In the genomic region with DNA sequence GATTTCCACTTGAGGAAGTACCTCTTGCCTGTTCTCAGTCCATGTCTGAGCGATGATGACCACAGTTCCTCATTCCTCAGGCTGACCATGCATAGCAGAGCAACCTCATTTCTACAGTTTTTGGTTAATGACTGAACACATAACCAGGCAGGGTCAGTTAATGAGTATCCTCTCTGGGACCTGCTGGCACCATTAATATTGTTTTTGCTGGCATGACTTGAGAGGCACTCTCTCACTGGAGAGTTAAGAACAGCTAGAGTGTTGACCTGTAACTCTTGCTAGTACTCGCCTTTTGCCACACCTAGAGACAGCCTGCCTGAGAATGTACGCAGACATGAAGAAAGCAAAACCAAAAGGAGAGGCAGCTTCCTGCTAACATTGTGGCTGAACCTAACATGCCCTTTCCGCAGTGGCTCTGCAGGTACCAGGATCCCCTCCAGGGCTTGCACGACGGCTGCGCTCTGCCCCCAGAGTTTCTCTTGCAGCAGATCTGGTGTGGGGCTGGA, we compare ENCODE assay signal across 8 cellular contexts. TPM values are rescaled to one million over a fixed set of nuclear protein-coding genes. Genes with fewer than 3 reads are reported as not detected.
DNase-seq lines count a peak whose midpoint lies in the region; ATAC-seq, FAIRE-seq and TF ChIP-seq lines count a peak whose summit lies in the region.

No MANE protein-coding gene starts in this region.

- H3K9me3 ChIP-seq in GM12878 (replicated peaks; ENCODE audit: control insufficient read depth, insufficient read depth, low read length) (no peaks in the 10 kb centered on the region; the same call in 2 of the 3 replicates), neural progenitor cell (ENCODE audit: low read depth) (no peaks in the 10 kb centered on the region)

- SMC1A ChIA-PET in GM12878 (lab: Charles Lee; ENCODE audit: uncharacterized antibody, unreplicated experiment), result interaction anchor here (0.6 to 6.2 kb wide), 22 partner anchors 11 to 134 kb away, joined by 3 to 59 read pairs (median 6); a partner anchor contains a TSS

- no TSS peak for BruUV-seq in GM12878 (replicated peaks; lab: Mats Ljungman, UMichigan)

- DNase-seq in T-helper 22 cell (ENCODE audit: low read depth) (peak; percentile 19), GM12878 (ENCODE audit: low read depth, low spot score) (peak; percentile 96), neural progenitor cell (ENCODE audit: low spot score) (no peak), Right ventricle myocardium superior (no peak), NCI-H526 treated with DMSO at 0.1 percent for 48 hours (lab: John Stamatoyannopoulos, UW) (no peak), COR-L47 (lab: John Stamatoyannopoulos, UW) (no peak)

- peak overlapping the region; percentile 62 for H3K4me3 ChIP-seq in GM12878
- no peak overlapping the region for H3K4me3 ChIP-seq in neural progenitor cell

- no peaks in the 10 kb centered on the region for H3K27me3 Mint-ChIP-seq in neural progenitor cell (ENCODE audit: insufficient read depth, low read depth)

- TF ChIP-seq POLR2A in GM12878 (IDR thresholded peaks at IDR 0.05; ENCODE audit: low read depth, low read length), result peak; percentile 68; the same call in 1 of the 2 replicates

- peak; percentile 55 to 66; a peak in 2 of 4 replicates for TF ChIP-seq EP300 in GM12878 (IDR thresholded peaks at IDR 0.05; ENCODE audit: borderline replicate concordance in 1 of 2, control insufficient read depth in 1 of 2, low read depth in 2 of 2, low read length in 2 of 2)

- intact Hi-C loops in GM12878 (cut with micrococcal nuclease; ENCODE audit: unreplicated experiment), result loop anchor here (1.0 to 2.0 kb wide), 3 partner anchors 23 to 56 kb away; a partner anchor contains a TSS
- intact Hi-C loops in Right ventricle myocardium superior (cut with DNase I), result no loop called here

- H3K4me3 Mint-ChIP-seq in neural progenitor cell, result no peak overlapping the region

- TF ChIP-seq CTCF in GM12878 (IDR thresholded peaks at IDR 0.05 in 2 of 3, conservative IDR thresholded peaks at IDR 0.05 in 1 of 3; ENCODE audit: control insufficient read depth in 2 of 3, extremely low read depth in 1 of 3, insufficient read depth in 1 of 3, low read depth in 3 of 3, low read length in 3 of 3), result no peak
- TF ChIP-seq CTCF in neural progenitor cell (IDR thresholded peaks at IDR 0.05), result no peak

- H3K27ac ChIP-seq in GM12878 (ENCODE audit: control insufficient read depth, insufficient read depth) (peak overlapping the region; percentile 85), neural progenitor cell (no peak overlapping the region)

- POLR2A ChIA-PET in GM12878 (lab: Charles Lee), result interaction anchor here (0.6 to 2.5 kb wide), 6 partner anchors 12 to 52 kb away, joined by 3 to 8 read pairs (median 6); a partner anchor contains a TSS

- peak; percentile 95 for FAIRE-seq in GM12878 (lab: Jason Lieb, UNC)

- no peaks in the 10 kb centered on the region for H3K27me3 ChIP-seq in GM12878 (replicated peaks in 1 of 2; ENCODE audit: control insufficient read depth in 2 of 2, insufficient read depth in 2 of 2, low read length in 1 of 2)
- no peaks in the 10 kb centered on the region for H3K27me3 ChIP-seq in neural progenitor cell

- H4K20me1 ChIP-seq in GM12878 (ENCODE audit: control insufficient read depth, insufficient read depth) (no peaks in the 10 kb centered on the region), neural progenitor cell (ENCODE audit: low read depth) (no peaks in the 10 kb centered on the region)

- CTCF ChIA-PET in GM12878 (lab: Yijun Ruan, JAX), result interaction anchor here (0.6 to 6.2 kb wide), 15 partner anchors 10 to 83 kb away, joined by 3 to 89 read pairs (median 6); a partner anchor contains a TSS

- peaks cover 3% of the 10 kb centered on the region for H3K36me3 Mint-ChIP-seq in neural progenitor cell

- WGBS in GM12878 (ENCODE audit: insufficient coverage, insufficient replicate concordance, low lambda C conversion rate, missing lambda C conversion rate), result 2% methylated on average over 7 of the region's 7 CpGs

- in situ Hi-C loops in GM12878 (cut with MboI), result no loop called here

- H3K9ac ChIP-seq in GM12878 (ENCODE audit: control insufficient read depth, insufficient read depth, low read length) (peak overlapping the region; percentile 54), neural progenitor cell (no peak overlapping the region)

- H3K4me1 ChIP-seq in GM12878 (ENCODE audit: control insufficient read depth, insufficient read depth, low read length) (peaks cover 24% of the 10 kb centered on the region), neural progenitor cell (no peaks in the 10 kb centered on the region)

- 0 out of 4 replicates have a peak, but pooled peaks cover 0 to 6% of the 10 kb centered on the region in 2 experiments for H3K36me3 ChIP-seq in GM12878 (ENCODE audit: control insufficient read depth in 2 of 2, insufficient read depth in 2 of 2, low read length in 1 of 2)
- H3K36me3 ChIP-seq in neural progenitor cell, result peaks cover 10% of the 10 kb centered on the region

- H3K4me2 ChIP-seq in GM12878 (ENCODE audit: control insufficient read depth, insufficient read depth), result peak overlapping the region; percentile 67
- no peak overlapping the region for H3K4me2 ChIP-seq in neural progenitor cell

- no peaks in the 10 kb centered on the region for H3F3A ChIP-seq in neural progenitor cell (ENCODE audit: low read depth)

- H3K9me3 Mint-ChIP-seq in neural progenitor cell, result no peaks in the 10 kb centered on the region

- no peak for TF ChIP-seq RAD21 in GM12878 (IDR thresholded peaks at IDR 0.05; ENCODE audit: insufficient read depth, low read depth, low read length)

- ATAC-seq in GM18909 (IDR thresholded peaks at IDR 0.05; ENCODE audit: poor library complexity, unreplicated experiment) (peak; percentile 89), HG03060 (IDR thresholded peaks at IDR 0.05; ENCODE audit: low read depth, unreplicated experiment) (peak; percentile 76), GM12878 (peak; percentile 93), Right ventricle myocardium superior (ENCODE audit: poor library complexity) (no peak)

- peak overlapping the region; percentile 50 for H3K27ac Mint-ChIP-seq in neural progenitor cell

- peak overlapping the region; percentile 70 for H2AFZ ChIP-seq in GM12878 (ENCODE audit: control insufficient read depth, low read depth, low read length)
- H2AFZ ChIP-seq in neural progenitor cell (replicated peaks), result no peak overlapping the region

- RAD21 ChIA-PET in GM12878 (lab: Charles Lee; ENCODE audit: unreplicated experiment), result interaction anchor here (0.9 to 5.2 kb wide), 12 partner anchors 13 to 83 kb away, joined by 3 to 34 read pairs (median 5); a partner anchor contains a TSS

- H3K4me1 Mint-ChIP-seq in neural progenitor cell, result no peaks in the 10 kb centered on the region

- H3K79me2 ChIP-seq in GM12878 (ENCODE audit: control insufficient read depth, insufficient read depth, low read length) (no peaks in the 10 kb centered on the region), neural progenitor cell (ENCODE audit: low read depth) (no peaks in the 10 kb centered on the region)

RNA-seq across cellular contexts. Expression of a gene that starts 23.9 kb away (rescaled TPM):
- total RNA-seq in GM12878 (2013; cell fraction: nucleolus; rRNA removed), result 39.0 and 48.8 TPM in 2 replicates
- total RNA-seq in GM12878 (2014; rRNA removed) (25.6 and 36.2 TPM in 2 replicates), GM12878 (2014; rRNA removed; fragmentation: Illumina TruSeq; extraction: Trizol) (25.7 and 27.5 TPM in 2 replicates), GM12878 (2021) (20.4 and 25.3 TPM in 2 replicates), neural progenitor cell (ENCODE audit: low replicate concordance) (14.8 and 21.2 TPM in 2 replicates), Right ventricle myocardium superior (6.0 TPM)
- polyA plus RNA-seq in GM12878 (2011; ENCODE audit: low read depth), result 34.7 TPM
- polyA plus RNA-seq in GM12878 (2011; rRNA removed) (30.4 and 36.8 TPM in 2 replicates), GM12878 (2014; fragmentation: Illumina TruSeq; extraction: Trizol) (28.8 and 30.2 TPM in 2 replicates), GM12878 (2014; fragmentation: Nextera tagmentation; extraction: Ambion mirVana) (10 to 100 TPM in 1 of 2 experiments, 1 to 10 TPM in 1; 7.6 to 10.4 TPM), GM12878 (2014; rRNA removed) (26.1 and 37.4 TPM in 2 replicates), GM12878 (2016; fragmentation: Nextera tagmentation; extraction: Ambion mirVana) (10 to 100 TPM; 22.4 to 27.8 TPM)
- 26.9 and 33.7 TPM in 2 replicates for polyA plus RNA-seq in GM12878 (2011; cell fraction: cytosol; rRNA removed)
- 21.6 and 23.4 TPM in 2 replicates for polyA plus RNA-seq in GM12878 (2011; cell fraction: nucleus; rRNA removed)
- polyA plus RNA-seq in GM12878 (2012), result 13.5 and 20.7 TPM in 2 replicates
- 31.8 and 50.8 TPM in 2 replicates for polyA minus RNA-seq in GM12878 (2011; rRNA and poly(A)+ RNA removed)
- 6.8 and 7.9 TPM in 2 replicates for polyA minus RNA-seq in GM12878 (2011; cell fraction: cytosol; rRNA and poly(A)+ RNA removed)
- 17.5 and 19.0 TPM in 2 replicates for polyA minus RNA-seq in GM12878 (2011; cell fraction: nucleus; rRNA and poly(A)+ RNA removed)

RNA-seq across cellular contexts. Expression of a gene that starts 24.0 kb away (rescaled TPM):
- total RNA-seq in GM12878 (2013; cell fraction: nucleolus; rRNA removed), result 0.67 and 0.71 TPM in 2 replicates
- total RNA-seq in GM12878 (2014; rRNA removed) (1.4 and 1.6 TPM in 2 replicates), GM12878 (2014; rRNA removed; fragmentation: Illumina TruSeq; extraction: Trizol) (2.5 TPM in 2 replicates), GM12878 (2021) (2.4 and 2.7 TPM in 2 replicates), neural progenitor cell (ENCODE audit: low replicate concordance) (17.9 and 19.6 TPM in 2 replicates), Right ventricle myocardium superior (0.62 TPM)
- 0.16 TPM for polyA plus RNA-seq in GM12878 (2011; ENCODE audit: low read depth)
- polyA plus RNA-seq in GM12878 (2011; rRNA removed) (0.13 and 0.23 TPM in 2 replicates), GM12878 (2014; fragmentation: Illumina TruSeq; extraction: Trizol) (2.3 and 2.8 TPM in 2 replicates), GM12878 (2014; fragmentation: Nextera tagmentation; extraction: Ambion mirVana) (1 to 10 TPM in 1 of 2 experiments, under 1 TPM in 1; 0.57 to 1.2 TPM), GM12878 (2014; rRNA removed) (1.5 and 3.2 TPM in 2 replicates), GM12878 (2016; fragmentation: Nextera tagmentation; extraction: Ambion mirVana) (1 to 10 TPM; 2.1 to 3.1 TPM)
- 0.02 and 0.07 TPM in 2 replicates for polyA plus RNA-seq in GM12878 (2011; cell fraction: cytosol; rRNA removed)
- 0.06 TPM in 1 of 2 replicates, not detected in the other for polyA plus RNA-seq in GM12878 (2011; cell fraction: nucleus; rRNA removed)
- polyA plus RNA-seq in GM12878 (2012), result 0.26 and 0.58 TPM in 2 replicates
- polyA minus RNA-seq in GM12878 (2011; rRNA and poly(A)+ RNA removed), result 0.82 TPM in 1 of 2 replicates, not detected in the other
- not detected in 2 replicates for polyA minus RNA-seq in GM12878 (2011; cell fraction: cytosol; rRNA and poly(A)+ RNA removed)
- polyA minus RNA-seq in GM12878 (2011; cell fraction: nucleus; rRNA and poly(A)+ RNA removed), result 0.12 TPM in 1 of 2 replicates, not detected in the other

RNA-seq across cellular contexts. Expression of a gene that starts 44.4 kb away (rescaled TPM):
- total RNA-seq in GM12878 (2013; cell fraction: nucleolus; rRNA removed), result 18.7 and 19.5 TPM in 2 replicates
- total RNA-seq in GM12878 (2014; rRNA removed), result 39.0 and 40.9 TPM in 2 replicates
- 27.9 and 28.5 TPM in 2 replicates for total RNA-seq in GM12878 (2014; rRNA removed; fragmentation: Illumina TruSeq; extraction: Trizol)
- 45.0 and 46.3 TPM in 2 replicates for total RNA-seq in GM12878 (2021)
- 15.4 TPM for polyA plus RNA-seq in GM12878 (2011; ENCODE audit: low read depth)
- polyA plus RNA-seq in GM12878 (2011; rRNA removed), result 31.9 and 47.2 TPM in 2 replicates
- 15.6 and 17.5 TPM in 2 replicates for polyA plus RNA-seq in GM12878 (2011; cell fraction: cytosol; rRNA removed)
- 18.2 and 22.0 TPM in 2 replicates for polyA plus RNA-seq in GM12878 (2011; cell fraction: nucleus; rRNA removed)
- polyA plus RNA-seq in GM12878 (2012), result 18.6 and 22.6 TPM in 2 replicates
- polyA plus RNA-seq in GM12878 (2014; fragmentation: Illumina TruSeq; extraction: Trizol), result 23.8 and 30.2 TPM in 2 replicates
- polyA plus RNA-seq in GM12878 (2014; fragmentation: Nextera tagmentation; extraction: Ambion mirVana), result 10 to 100 TPM; 16.8 to 21.3 TPM
- 34.1 and 34.5 TPM in 2 replicates for polyA plus RNA-seq in GM12878 (2014; rRNA removed)
- polyA plus RNA-seq in GM12878 (2016; fragmentation: Nextera tagmentation; extraction: Ambion mirVana), result 10 to 100 TPM in 1 of 2 experiments, 1 to 10 TPM in 1; 6.9 to 28.6 TPM
- polyA minus RNA-seq in GM12878 (2011; rRNA and poly(A)+ RNA removed), result 22.3 and 23.7 TPM in 2 replicates
- polyA minus RNA-seq in GM12878 (2011; cell fraction: cytosol; rRNA and poly(A)+ RNA removed), result 11.2 and 13.9 TPM in 2 replicates
- polyA minus RNA-seq in GM12878 (2011; cell fraction: nucleus; rRNA and poly(A)+ RNA removed), result 8.3 and 14.4 TPM in 2 replicates
- total RNA-seq in neural progenitor cell (ENCODE audit: low replicate concordance), result 11.0 and 19.1 TPM in 2 replicates
- total RNA-seq in Right ventricle myocardium superior, result 0.38 TPM

RNA-seq across cellular contexts. Expression of a gene that starts 51.4 kb away (rescaled TPM):
- total RNA-seq in GM12878 (2013; cell fraction: nucleolus; rRNA removed), result 263 and 285 TPM in 2 replicates
- total RNA-seq in GM12878 (2014; rRNA removed), result 403 and 444 TPM in 2 replicates
- 489 and 508 TPM in 2 replicates for total RNA-seq in GM12878 (2014; rRNA removed; fragmentation: Illumina TruSeq; extraction: Trizol)
- 479 and 499 TPM in 2 replicates for total RNA-seq in GM12878 (2021)
- polyA plus RNA-seq in GM12878 (2011; ENCODE audit: low read depth), result 207 TPM
- 636 and 704 TPM in 2 replicates for polyA plus RNA-seq in GM12878 (2011; rRNA removed)
- 275 and 287 TPM in 2 replicates for polyA plus RNA-seq in GM12878 (2011; cell fraction: cytosol; rRNA removed)
- 218 and 240 TPM in 2 replicates for polyA plus RNA-seq in GM12878 (2011; cell fraction: nucleus; rRNA removed)
- 158 and 167 TPM in 2 replicates for polyA plus RNA-seq in GM12878 (2012)
- 496 and 588 TPM in 2 replicates for polyA plus RNA-seq in GM12878 (2014; fragmentation: Illumina TruSeq; extraction: Trizol)
- 100 to 1,000 TPM; 552 to 556 TPM for polyA plus RNA-seq in GM12878 (2014; fragmentation: Nextera tagmentation; extraction: Ambion mirVana)
- 227 and 259 TPM in 2 replicates for polyA plus RNA-seq in GM12878 (2014; rRNA removed)
- polyA plus RNA-seq in GM12878 (2016; fragmentation: Nextera tagmentation; extraction: Ambion mirVana), result 100 to 1,000 TPM; 770 to 815 TPM
- 521 and 1,300 TPM in 2 replicates for polyA minus RNA-seq in GM12878 (2011; rRNA and poly(A)+ RNA removed)
- 139 and 143 TPM in 2 replicates for polyA minus RNA-seq in GM12878 (2011; cell fraction: cytosol; rRNA and poly(A)+ RNA removed)
- 186 and 262 TPM in 2 replicates for polyA minus RNA-seq in GM12878 (2011; cell fraction: nucleus; rRNA and poly(A)+ RNA removed)
- total RNA-seq in neural progenitor cell (ENCODE audit: low replicate concordance), result 585 and 807 TPM in 2 replicates
- 125 TPM for total RNA-seq in Right ventricle myocardium superior

Comparison
In these comparisons a context has a peak if more than half of its experiments do, and no peak if none do; other contexts are left out.
1. DNase-seq: peak in T-helper 22 cell (single experiment) and GM12878 (single experiment); none in neural progenitor cell (single experiment), Right ventricle myocardium superior (single experiment), NCI-H526 treated with DMSO at 0.1 percent for 48 hours (single experiment) and COR-L47 (single experiment).